In the genomic region with DNA sequence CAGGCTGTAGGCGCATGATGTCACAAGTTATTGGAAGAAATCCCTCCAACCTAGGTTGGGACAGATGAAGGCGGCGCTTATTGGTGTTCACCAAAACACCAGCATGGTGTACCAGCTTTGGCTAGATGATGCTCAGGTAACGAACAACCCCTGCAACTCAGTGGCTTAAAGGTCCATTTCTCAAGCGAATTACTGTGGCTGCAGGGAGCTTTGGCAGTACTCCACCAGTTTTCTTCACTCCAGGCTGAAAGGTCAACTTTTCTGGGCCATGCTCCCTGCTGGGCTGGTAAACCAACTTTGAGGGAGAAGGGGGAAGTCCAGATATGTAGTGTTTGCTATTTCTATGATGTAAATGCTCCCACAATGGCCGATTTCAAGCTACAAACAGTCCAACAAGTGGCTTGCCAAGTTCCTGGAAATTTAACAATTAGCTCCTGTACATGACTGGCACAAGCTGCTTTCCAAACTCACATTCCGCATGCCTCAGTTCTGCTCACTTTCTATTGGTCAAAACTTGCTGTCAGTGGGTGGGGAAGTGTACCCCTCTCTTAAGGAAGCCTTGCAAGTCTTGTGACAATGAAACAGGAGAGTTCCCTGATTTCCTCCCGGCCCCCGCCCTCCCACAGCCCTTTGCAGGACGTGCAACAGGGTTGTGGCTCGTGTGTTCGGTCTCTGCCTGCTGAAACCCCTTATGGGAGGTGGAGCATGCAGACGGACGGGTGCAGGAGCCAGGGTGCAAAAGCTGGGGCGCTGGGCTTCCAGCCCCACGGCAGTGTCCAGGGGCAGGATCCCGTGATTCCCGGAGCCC, we compare ENCODE assay signal across 8 cellular contexts. TPM values are rescaled to one million over a fixed set of nuclear protein-coding genes. Genes with fewer than 3 reads are reported as not detected.
DNase-seq lines count a peak whose midpoint lies in the region; ATAC-seq and TF ChIP-seq lines count a peak whose summit lies in the region.

No MANE protein-coding gene starts in this region.

- H3K27ac ChIP-seq in AG04450 (ENCODE audit: low read depth, low read length) (peak overlapping the region; percentile 88), VCaP (peak overlapping the region; percentile 99)

- POLR2A ChIA-PET in AG04450 (lab: Yijun Ruan, JAX) = interaction anchor here (0.6 kb wide), 1 partner anchor 379 kb away, joined by 3 read pairs; no protein-coding TSS in a partner anchor

- DNase-seq in AG04450 (ENCODE audit: low read depth, low spot score) = no peak
- DNase-seq in fibroblast of villous mesenchyme (ENCODE audit: low read depth) = no peak
- no peak for DNase-seq in neural crest cell (ENCODE audit: low read depth, low spot score)
- DNase-seq in stimulated activated CD4-positive, alpha-beta T cell treated with anti-CD3 and anti-CD28 coated beads, Interleukin-2, amount 100 ng/mL, for 24 hours = no peak
- DNase-seq in NCI-H345 (lab: John Stamatoyannopoulos, UW) = no peak

- peaks cover 34% of the 10 kb centered on the region for H3K36me3 Mint-ChIP-seq in neural crest cell (ENCODE audit: low read depth)

- peak overlapping the region; percentile 77 for H3K4me3 ChIP-seq in AG04450 (ENCODE audit: low read depth, low read length)
- H3K4me3 ChIP-seq in fibroblast of villous mesenchyme (ENCODE audit: low read depth, low read length) = peak overlapping the region; percentile 76

- H3K4me1 Mint-ChIP-seq in neural crest cell = peaks cover 38% of the 10 kb centered on the region

- peak overlapping the region; percentile 97 for H3K27ac Mint-ChIP-seq in neural crest cell (ENCODE audit: unreplicated experiment)

- no peaks in the 10 kb centered on the region for H3K27me3 Mint-ChIP-seq in neural crest cell (ENCODE audit: low read depth)

- H3K9me3 ChIP-seq in AG04450 (ENCODE audit: control insufficient read depth, insufficient read depth, low read length) = no peaks in the 10 kb centered on the region

- TF ChIP-seq CTCF in AG04450 (IDR thresholded peaks at IDR 0.05; ENCODE audit: low read depth, low read length) = no peak
- no peak for TF ChIP-seq CTCF in VCaP (conservative IDR thresholded peaks at IDR 0.05)
- TF ChIP-seq CTCF in fibroblast of villous mesenchyme (IDR thresholded peaks at IDR 0.05; ENCODE audit: insufficient read depth, low read depth, low read length) = no peak
- TF ChIP-seq CTCF in neural crest cell (conservative IDR thresholded peaks at IDR 0.05) = no peak

- CTCF ChIA-PET in AG04450 (lab: Charles Lee) = interaction anchor here (1.9 to 4.0 kb wide), 4 partner anchors 10 to 406 kb away, joined by 5 to 39 read pairs (median 14); partner anchors contain the start of gene WDR41

- ATAC-seq in GM21576 (IDR thresholded peaks at IDR 0.05; ENCODE audit: unreplicated experiment) (peak; percentile 4), GM18511 (IDR thresholded peaks at IDR 0.05; ENCODE audit: unreplicated experiment) (no peak)

- no peaks in the 10 kb centered on the region for H3K27me3 ChIP-seq in AG04450 (ENCODE audit: control insufficient read depth, insufficient read depth, low read length)

- peaks cover 7% of the 10 kb centered on the region for H3K9me3 Mint-ChIP-seq in neural crest cell

- peak overlapping the region; percentile 88 for H3K4me3 Mint-ChIP-seq in neural crest cell

RNA-seq across cellular contexts. Expression of gene ZBED3, which starts 0.6 kb away (rescaled TPM):
- 7.3 TPM in 2 replicates for polyA plus RNA-seq in AG04450 (2011; rRNA removed)
- polyA minus RNA-seq in AG04450 (2011; rRNA and poly(A)+ RNA removed) = 3.9 TPM in 2 replicates
- total RNA-seq in fibroblast of villous mesenchyme (1.3 and 2.6 TPM in 2 replicates), neural crest cell (12.1 and 12.2 TPM in 2 replicates)

RNA-seq across cellular contexts. Expression of gene AGGF1, which starts 57.5 kb away (rescaled TPM):
- 13.4 and 22.8 TPM in 2 replicates for polyA plus RNA-seq in AG04450 (2011; rRNA removed)
- polyA minus RNA-seq in AG04450 (2011; rRNA and poly(A)+ RNA removed) = 10.8 and 14.6 TPM in 2 replicates
- total RNA-seq in fibroblast of villous mesenchyme (19.0 and 20.0 TPM in 2 replicates), neural crest cell (26.6 and 26.9 TPM in 2 replicates)
